1 cellular context compared by ENCODE assay signal in the genomic region with DNA sequence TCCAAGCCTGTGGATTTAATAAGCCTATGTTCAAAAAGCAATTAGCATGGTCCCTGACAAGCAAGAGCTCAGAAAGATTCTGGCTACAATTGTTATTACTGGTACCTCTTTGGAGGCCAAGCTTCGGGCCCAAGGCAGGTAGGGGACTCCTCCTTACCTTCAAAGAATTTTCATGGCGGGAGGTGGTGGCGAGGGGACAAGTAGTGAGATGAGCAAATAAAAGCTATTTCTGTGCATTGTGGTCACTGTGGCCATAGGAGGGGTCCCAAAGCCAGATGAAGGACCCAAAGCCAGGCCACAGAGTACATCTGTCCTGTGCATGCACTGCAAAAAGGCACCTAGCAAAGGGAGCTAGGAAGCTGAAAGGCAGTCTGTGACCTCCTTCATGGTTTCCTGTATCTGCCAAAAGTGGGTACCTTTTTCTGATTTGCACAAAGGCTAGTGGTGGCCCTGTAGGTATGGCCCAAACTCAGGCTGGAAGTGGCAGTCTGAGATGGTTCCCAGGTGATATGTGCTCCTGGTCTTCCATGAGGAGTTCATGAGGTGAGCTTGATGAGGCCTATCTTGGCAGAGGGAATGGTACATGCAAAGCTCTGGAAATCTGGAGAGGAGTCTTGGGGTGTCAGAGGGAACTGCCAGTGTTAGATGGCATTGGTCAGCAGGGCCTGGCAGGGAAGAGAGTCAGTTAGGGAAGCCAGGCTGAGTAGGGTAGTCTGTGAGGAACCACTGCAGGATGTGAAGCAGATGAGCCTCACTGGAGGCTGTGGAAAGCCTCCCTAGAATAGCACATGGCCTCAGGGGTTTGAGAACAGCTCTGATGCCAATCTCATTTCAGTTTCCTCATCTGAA.
TF ChIP-seq lines count a peak whose summit lies in the region.

No MANE protein-coding gene starts in this region.

TF ChIP-seq in GM23338, 12 proteins besides CTCF, POLR2A, EP300 and RAD21 (continued from another document):
- TF ChIP-seq, protein P1, sequence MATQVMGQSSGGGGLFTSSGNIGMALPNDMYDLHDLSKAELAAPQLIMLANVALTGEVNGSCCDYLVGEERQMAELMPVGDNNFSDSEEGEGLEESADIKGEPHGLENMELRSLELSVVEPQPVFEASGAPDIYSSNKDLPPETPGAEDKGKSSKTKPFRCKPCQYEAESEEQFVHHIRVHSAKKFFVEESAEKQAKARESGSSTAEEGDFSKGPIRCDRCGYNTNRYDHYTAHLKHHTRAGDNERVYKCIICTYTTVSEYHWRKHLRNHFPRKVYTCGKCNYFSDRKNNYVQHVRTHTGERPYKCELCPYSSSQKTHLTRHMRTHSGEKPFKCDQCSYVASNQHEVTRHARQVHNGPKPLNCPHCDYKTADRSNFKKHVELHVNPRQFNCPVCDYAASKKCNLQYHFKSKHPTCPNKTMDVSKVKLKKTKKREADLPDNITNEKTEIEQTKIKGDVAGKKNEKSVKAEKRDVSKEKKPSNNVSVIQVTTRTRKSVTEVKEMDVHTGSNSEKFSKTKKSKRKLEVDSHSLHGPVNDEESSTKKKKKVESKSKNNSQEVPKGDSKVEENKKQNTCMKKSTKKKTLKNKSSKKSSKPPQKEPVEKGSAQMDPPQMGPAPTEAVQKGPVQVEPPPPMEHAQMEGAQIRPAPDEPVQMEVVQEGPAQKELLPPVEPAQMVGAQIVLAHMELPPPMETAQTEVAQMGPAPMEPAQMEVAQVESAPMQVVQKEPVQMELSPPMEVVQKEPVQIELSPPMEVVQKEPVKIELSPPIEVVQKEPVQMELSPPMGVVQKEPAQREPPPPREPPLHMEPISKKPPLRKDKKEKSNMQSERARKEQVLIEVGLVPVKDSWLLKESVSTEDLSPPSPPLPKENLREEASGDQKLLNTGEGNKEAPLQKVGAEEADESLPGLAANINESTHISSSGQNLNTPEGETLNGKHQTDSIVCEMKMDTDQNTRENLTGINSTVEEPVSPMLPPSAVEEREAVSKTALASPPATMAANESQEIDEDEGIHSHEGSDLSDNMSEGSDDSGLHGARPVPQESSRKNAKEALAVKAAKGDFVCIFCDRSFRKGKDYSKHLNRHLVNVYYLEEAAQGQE (IDR thresholded peaks at IDR 0.05; ENCODE audit: unreplicated experiment), result no peak
- TF ChIP-seq, protein P2, sequence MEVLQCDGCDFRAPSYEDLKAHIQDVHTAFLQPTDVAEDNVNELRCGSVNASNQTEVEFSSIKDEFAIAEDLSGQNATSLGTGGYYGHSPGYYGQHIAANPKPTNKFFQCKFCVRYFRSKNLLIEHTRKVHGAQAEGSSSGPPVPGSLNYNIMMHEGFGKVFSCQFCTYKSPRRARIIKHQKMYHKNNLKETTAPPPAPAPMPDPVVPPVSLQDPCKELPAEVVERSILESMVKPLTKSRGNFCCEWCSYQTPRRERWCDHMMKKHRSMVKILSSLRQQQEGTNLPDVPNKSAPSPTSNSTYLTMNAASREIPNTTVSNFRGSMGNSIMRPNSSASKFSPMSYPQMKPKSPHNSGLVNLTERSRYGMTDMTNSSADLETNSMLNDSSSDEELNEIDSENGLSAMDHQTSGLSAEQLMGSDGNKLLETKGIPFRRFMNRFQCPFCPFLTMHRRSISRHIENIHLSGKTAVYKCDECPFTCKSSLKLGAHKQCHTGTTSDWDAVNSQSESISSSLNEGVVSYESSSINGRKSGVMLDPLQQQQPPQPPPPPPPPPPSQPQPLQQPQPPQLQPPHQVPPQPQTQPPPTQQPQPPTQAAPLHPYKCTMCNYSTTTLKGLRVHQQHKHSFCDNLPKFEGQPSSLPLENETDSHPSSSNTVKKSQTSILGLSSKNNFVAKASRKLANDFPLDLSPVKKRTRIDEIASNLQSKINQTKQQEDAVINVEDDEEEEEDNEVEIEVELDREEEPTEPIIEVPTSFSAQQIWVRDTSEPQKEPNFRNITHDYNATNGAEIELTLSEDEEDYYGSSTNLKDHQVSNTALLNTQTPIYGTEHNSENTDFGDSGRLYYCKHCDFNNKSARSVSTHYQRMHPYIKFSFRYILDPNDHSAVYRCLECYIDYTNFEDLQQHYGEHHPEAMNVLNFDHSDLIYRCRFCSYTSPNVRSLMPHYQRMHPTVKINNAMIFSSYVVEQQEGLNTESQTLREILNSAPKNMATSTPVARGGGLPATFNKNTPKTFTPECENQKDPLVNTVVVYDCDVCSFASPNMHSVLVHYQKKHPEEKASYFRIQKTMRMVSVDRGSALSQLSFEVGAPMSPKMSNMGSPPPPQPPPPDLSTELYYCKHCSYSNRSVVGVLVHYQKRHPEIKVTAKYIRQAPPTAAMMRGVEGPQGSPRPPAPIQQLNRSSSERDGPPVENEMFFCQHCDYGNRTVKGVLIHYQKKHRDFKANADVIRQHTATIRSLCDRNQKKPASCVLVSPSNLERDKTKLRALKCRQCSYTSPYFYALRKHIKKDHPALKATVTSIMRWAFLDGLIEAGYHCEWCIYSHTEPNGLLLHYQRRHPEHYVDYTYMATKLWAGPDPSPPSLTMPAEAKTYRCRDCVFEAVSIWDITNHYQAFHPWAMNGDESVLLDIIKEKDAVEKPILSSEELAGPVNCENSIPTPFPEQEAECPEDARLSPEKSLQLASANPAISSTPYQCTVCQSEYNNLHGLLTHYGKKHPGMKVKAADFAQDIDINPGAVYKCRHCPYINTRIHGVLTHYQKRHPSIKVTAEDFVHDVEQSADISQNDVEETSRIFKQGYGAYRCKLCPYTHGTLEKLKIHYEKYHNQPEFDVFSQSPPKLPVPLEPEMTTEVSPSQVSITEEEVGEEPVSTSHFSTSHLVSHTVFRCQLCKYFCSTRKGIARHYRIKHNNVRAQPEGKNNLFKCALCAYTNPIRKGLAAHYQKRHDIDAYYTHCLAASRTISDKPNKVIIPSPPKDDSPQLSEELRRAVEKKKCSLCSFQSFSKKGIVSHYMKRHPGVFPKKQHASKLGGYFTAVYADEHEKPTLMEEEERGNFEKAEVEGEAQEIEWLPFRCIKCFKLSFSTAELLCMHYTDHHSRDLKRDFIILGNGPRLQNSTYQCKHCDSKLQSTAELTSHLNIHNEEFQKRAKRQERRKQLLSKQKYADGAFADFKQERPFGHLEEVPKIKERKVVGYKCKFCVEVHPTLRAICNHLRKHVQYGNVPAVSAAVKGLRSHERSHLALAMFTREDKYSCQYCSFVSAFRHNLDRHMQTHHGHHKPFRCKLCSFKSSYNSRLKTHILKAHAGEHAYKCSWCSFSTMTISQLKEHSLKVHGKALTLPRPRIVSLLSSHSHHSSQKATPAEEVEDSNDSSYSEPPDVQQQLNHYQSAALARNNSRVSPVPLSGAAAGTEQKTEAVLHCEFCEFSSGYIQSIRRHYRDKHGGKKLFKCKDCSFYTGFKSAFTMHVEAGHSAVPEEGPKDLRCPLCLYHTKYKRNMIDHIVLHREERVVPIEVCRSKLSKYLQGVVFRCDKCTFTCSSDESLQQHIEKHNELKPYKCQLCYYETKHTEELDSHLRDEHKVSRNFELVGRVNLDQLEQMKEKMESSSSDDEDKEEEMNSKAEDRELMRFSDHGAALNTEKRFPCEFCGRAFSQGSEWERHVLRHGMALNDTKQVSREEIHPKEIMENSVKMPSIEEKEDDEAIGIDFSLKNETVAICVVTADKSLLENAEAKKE (CRISPR knock-in tag; IDR thresholded peaks at IDR 0.05), result no peak
- TF ChIP-seq NANOG (IDR thresholded peaks at IDR 0.05; ENCODE audit: borderline replicate concordance) (no peak), EZH2phosphoT487 (IDR thresholded peaks at IDR 0.05; ENCODE audit: unreplicated experiment) (no peak)
TF ChIP-seq in GM23338: peak in this region for 0.
